ENCODE assay signal across 1 cellular context in the genomic region with DNA sequence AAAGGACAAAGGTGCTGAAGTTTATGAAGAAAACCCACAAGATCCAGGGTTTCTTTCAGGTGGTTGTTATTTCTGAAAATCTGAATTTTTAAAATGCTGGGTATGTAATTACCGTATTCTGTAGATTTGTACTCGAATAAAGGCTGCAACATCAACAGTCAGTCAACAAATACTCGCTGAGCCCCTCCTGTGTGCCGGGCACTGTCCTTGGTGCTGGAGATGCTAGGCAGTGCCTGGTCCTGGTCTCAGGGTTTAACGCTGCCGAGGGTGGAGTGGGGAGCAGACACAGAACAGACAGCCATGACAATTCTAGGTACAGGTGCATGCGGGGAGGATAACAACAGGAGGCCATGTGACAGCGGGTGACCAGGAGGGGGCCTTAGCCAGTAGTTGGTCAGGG.
TF ChIP-seq lines count a peak whose summit lies in the region.

No MANE protein-coding gene starts in this region.

TF ChIP-seq in HepG2, 621 proteins besides CTCF, POLR2A, EP300 and RAD21 (continued from another document):
- TF ChIP-seq, protein P1, sequence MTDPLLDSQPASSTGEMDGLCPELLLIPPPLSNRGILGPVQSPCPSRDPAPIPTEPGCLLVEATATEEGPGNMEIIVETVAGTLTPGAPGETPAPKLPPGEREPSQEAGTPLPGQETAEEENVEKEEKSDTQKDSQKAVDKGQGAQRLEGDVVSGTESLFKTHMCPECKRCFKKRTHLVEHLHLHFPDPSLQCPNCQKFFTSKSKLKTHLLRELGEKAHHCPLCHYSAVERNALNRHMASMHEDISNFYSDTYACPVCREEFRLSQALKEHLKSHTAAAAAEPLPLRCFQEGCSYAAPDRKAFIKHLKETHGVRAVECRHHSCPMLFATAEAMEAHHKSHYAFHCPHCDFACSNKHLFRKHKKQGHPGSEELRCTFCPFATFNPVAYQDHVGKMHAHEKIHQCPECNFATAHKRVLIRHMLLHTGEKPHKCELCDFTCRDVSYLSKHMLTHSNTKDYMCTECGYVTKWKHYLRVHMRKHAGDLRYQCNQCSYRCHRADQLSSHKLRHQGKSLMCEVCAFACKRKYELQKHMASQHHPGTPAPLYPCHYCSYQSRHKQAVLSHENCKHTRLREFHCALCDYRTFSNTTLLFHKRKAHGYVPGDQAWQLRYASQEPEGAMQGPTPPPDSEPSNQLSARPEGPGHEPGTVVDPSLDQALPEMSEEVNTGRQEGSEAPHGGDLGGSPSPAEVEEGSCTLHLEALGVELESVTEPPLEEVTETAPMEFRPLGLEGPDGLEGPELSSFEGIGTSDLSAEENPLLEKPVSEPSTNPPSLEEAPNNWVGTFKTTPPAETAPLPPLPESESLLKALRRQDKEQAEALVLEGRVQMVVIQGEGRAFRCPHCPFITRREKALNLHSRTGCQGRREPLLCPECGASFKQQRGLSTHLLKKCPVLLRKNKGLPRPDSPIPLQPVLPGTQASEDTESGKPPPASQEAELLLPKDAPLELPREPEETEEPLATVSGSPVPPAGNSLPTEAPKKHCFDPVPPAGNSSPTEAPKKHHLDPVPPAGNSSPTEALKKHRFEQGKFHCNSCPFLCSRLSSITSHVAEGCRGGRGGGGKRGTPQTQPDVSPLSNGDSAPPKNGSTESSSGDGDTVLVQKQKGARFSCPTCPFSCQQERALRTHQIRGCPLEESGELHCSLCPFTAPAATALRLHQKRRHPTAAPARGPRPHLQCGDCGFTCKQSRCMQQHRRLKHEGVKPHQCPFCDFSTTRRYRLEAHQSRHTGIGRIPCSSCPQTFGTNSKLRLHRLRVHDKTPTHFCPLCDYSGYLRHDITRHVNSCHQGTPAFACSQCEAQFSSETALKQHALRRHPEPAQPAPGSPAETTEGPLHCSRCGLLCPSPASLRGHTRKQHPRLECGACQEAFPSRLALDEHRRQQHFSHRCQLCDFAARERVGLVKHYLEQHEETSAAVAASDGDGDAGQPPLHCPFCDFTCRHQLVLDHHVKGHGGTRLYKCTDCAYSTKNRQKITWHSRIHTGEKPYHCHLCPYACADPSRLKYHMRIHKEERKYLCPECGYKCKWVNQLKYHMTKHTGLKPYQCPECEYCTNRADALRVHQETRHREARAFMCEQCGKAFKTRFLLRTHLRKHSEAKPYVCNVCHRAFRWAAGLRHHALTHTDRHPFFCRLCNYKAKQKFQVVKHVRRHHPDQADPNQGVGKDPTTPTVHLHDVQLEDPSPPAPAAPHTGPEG (CRISPR knock-in tag; IDR thresholded peaks at IDR 0.05): no peak
- TF ChIP-seq NFE2L2 (IDR thresholded peaks at IDR 0.05; ENCODE audit: low read length): no peak
- TF ChIP-seq RARA (CRISPR knock-in tag; IDR thresholded peaks at IDR 0.05): 0 out of 2 replicates have a peak, but pooled peaks have one; percentile 8
- peak; percentile 46; the same call in 1 of the 2 replicates for TF ChIP-seq ZNF331 (CRISPR knock-in tag; IDR thresholded peaks at IDR 0.05)
- TF ChIP-seq ZNF780A (CRISPR knock-in tag; IDR thresholded peaks at IDR 0.05): 0 out of 2 replicates have a peak, but pooled peaks have one; percentile 33
- TF ChIP-seq SALL1 (CRISPR knock-in tag; IDR thresholded peaks at IDR 0.05): 0 out of 2 replicates have a peak, but pooled peaks have one; percentile 52
- TF ChIP-seq MBD4 (IDR thresholded peaks at IDR 0.05; ENCODE audit: borderline replicate concordance, low read length): no peak
- TF ChIP-seq FOSL2 (CRISPR knock-in tag; IDR thresholded peaks at IDR 0.05): 0 out of 2 replicates have a peak, but pooled peaks have one; percentile 20
- no peak for TF ChIP-seq NFIB (CRISPR knock-in tag; IDR thresholded peaks at IDR 0.05; ENCODE audit: borderline replicate concordance)
- no peak for TF ChIP-seq TBX2 (CRISPR knock-in tag; IDR thresholded peaks at IDR 0.05; ENCODE audit: borderline replicate concordance)
- TF ChIP-seq, protein P2, sequence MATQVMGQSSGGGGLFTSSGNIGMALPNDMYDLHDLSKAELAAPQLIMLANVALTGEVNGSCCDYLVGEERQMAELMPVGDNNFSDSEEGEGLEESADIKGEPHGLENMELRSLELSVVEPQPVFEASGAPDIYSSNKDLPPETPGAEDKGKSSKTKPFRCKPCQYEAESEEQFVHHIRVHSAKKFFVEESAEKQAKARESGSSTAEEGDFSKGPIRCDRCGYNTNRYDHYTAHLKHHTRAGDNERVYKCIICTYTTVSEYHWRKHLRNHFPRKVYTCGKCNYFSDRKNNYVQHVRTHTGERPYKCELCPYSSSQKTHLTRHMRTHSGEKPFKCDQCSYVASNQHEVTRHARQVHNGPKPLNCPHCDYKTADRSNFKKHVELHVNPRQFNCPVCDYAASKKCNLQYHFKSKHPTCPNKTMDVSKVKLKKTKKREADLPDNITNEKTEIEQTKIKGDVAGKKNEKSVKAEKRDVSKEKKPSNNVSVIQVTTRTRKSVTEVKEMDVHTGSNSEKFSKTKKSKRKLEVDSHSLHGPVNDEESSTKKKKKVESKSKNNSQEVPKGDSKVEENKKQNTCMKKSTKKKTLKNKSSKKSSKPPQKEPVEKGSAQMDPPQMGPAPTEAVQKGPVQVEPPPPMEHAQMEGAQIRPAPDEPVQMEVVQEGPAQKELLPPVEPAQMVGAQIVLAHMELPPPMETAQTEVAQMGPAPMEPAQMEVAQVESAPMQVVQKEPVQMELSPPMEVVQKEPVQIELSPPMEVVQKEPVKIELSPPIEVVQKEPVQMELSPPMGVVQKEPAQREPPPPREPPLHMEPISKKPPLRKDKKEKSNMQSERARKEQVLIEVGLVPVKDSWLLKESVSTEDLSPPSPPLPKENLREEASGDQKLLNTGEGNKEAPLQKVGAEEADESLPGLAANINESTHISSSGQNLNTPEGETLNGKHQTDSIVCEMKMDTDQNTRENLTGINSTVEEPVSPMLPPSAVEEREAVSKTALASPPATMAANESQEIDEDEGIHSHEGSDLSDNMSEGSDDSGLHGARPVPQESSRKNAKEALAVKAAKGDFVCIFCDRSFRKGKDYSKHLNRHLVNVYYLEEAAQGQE (IDR thresholded peaks at IDR 0.05; ENCODE audit: borderline replicate concordance in 1 of 2, low read depth in 1 of 2, low read length in 2 of 2): peak; percentile 88 to 98
- no peak for TF ChIP-seq SMARCE1 (IDR thresholded peaks at IDR 0.05; ENCODE audit: borderline replicate concordance)
- TF ChIP-seq SIX4 (CRISPR knock-in tag; IDR thresholded peaks at IDR 0.05): peak; percentile 61; the same call in 1 of the 2 replicates
- TF ChIP-seq, protein P3, sequence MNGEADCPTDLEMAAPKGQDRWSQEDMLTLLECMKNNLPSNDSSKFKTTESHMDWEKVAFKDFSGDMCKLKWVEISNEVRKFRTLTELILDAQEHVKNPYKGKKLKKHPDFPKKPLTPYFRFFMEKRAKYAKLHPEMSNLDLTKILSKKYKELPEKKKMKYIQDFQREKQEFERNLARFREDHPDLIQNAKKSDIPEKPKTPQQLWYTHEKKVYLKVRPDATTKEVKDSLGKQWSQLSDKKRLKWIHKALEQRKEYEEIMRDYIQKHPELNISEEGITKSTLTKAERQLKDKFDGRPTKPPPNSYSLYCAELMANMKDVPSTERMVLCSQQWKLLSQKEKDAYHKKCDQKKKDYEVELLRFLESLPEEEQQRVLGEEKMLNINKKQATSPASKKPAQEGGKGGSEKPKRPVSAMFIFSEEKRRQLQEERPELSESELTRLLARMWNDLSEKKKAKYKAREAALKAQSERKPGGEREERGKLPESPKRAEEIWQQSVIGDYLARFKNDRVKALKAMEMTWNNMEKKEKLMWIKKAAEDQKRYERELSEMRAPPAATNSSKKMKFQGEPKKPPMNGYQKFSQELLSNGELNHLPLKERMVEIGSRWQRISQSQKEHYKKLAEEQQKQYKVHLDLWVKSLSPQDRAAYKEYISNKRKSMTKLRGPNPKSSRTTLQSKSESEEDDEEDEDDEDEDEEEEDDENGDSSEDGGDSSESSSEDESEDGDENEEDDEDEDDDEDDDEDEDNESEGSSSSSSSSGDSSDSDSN (CRISPR knock-in tag; IDR thresholded peaks at IDR 0.05): no peak
- TF ChIP-seq KLF11 (CRISPR knock-in tag; IDR thresholded peaks at IDR 0.05): peak; percentile 44; the same call in 1 of the 2 replicates
- TF ChIP-seq, protein P4, sequence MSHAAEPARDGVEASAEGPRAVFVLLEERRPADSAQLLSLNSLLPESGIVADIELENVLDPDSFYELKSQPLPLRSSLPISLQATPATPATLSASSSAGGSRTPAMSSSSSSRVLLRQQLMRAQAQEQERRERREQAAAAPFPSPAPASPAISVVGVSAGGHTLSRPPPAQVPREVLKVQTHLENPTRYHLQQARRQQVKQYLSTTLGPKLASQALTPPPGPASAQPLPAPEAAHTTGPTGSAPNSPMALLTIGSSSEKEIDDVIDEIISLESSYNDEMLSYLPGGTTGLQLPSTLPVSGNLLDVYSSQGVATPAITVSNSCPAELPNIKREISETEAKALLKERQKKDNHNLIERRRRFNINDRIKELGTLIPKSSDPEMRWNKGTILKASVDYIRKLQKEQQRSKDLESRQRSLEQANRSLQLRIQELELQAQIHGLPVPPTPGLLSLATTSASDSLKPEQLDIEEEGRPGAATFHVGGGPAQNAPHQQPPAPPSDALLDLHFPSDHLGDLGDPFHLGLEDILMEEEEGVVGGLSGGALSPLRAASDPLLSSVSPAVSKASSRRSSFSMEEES (CRISPR knock-in tag; IDR thresholded peaks at IDR 0.05): peak; percentile 28; the same call in 1 of the 2 replicates
- TF ChIP-seq ZNF124 (CRISPR knock-in tag; IDR thresholded peaks at IDR 0.05): no peak
- TF ChIP-seq ZNF841 (CRISPR knock-in tag; IDR thresholded peaks at IDR 0.05; ENCODE audit: borderline replicate concordance): no peak
- 0 out of 2 replicates have a peak, but pooled peaks have one; percentile 47 for TF ChIP-seq ZNF230 (CRISPR knock-in tag; IDR thresholded peaks at IDR 0.05)
- no peak for TF ChIP-seq ZNF546 (CRISPR knock-in tag; conservative IDR thresholded peaks at IDR 0.05)
- TF ChIP-seq, protein P5, sequence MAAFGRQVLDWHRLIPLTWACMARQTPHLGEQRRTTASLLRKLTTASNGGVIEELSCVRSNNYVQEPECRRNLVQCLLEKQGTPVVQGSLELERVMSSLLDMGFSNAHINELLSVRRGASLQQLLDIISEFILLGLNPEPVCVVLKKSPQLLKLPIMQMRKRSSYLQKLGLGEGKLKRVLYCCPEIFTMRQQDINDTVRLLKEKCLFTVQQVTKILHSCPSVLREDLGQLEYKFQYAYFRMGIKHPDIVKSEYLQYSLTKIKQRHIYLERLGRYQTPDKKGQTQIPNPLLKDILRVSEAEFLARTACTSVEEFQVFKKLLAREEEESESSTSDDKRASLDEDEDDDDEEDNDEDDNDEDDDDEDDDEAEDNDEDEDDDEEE (CRISPR knock-in tag; IDR thresholded peaks at IDR 0.05): no peak
- no peak for TF ChIP-seq RNF2 (conservative IDR thresholded peaks at IDR 0.05; ENCODE audit: low read depth)
- TF ChIP-seq ZNF263 (CRISPR knock-in tag; IDR thresholded peaks at IDR 0.05): no peak
- TF ChIP-seq SOX13 (IDR thresholded peaks at IDR 0.05): no peak
- TF ChIP-seq SOX13 (CRISPR knock-in tag; conservative IDR thresholded peaks at IDR 0.05 in 1 of 2, IDR thresholded peaks at IDR 0.05 in 1 of 2): 0 out of 4 replicates have a peak, but pooled peaks of 1 of the 2 experiments have one; percentile 23
- peak; percentile 41; the same call in 1 of the 2 replicates for TF ChIP-seq RXRB (CRISPR knock-in tag; IDR thresholded peaks at IDR 0.05; ENCODE audit: borderline replicate concordance)
- TF ChIP-seq, protein P6, sequence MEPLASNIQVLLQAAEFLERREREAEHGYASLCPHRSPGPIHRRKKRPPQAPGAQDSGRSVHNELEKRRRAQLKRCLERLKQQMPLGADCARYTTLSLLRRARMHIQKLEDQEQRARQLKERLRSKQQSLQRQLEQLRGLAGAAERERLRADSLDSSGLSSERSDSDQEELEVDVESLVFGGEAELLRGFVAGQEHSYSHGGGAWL (CRISPR knock-in tag; IDR thresholded peaks at IDR 0.05): peak; percentile 56; the same call in 1 of the 2 replicates
- TF ChIP-seq EHMT2 (IDR thresholded peaks at IDR 0.05; ENCODE audit: borderline replicate concordance, low read depth, low read length): peak; percentile 65
- no peak for TF ChIP-seq TEAD3 (CRISPR knock-in tag; optimal IDR thresholded peaks at IDR 0.05; ENCODE audit: borderline replicate concordance)
- peak; percentile 68; the same call in 1 of the 2 replicates for TF ChIP-seq ZNF3 (CRISPR knock-in tag; IDR thresholded peaks at IDR 0.05)
- TF ChIP-seq SMAD3 (CRISPR knock-in tag; IDR thresholded peaks at IDR 0.05): 0 out of 2 replicates have a peak, but pooled peaks have one; percentile 35
- 0 out of 2 replicates have a peak, but pooled peaks have one; percentile 25 for TF ChIP-seq NRL (CRISPR knock-in tag; IDR thresholded peaks at IDR 0.05; ENCODE audit: borderline replicate concordance)
- TF ChIP-seq KDM2A (CRISPR knock-in tag; IDR thresholded peaks at IDR 0.05; ENCODE audit: borderline replicate concordance, low read depth): 0 out of 2 replicates have a peak, but pooled peaks have one; percentile 31
- peak; percentile 58; the same call in 1 of the 2 replicates for TF ChIP-seq ZNF12 (CRISPR knock-in tag; IDR thresholded peaks at IDR 0.05)
- TF ChIP-seq, protein P7, sequence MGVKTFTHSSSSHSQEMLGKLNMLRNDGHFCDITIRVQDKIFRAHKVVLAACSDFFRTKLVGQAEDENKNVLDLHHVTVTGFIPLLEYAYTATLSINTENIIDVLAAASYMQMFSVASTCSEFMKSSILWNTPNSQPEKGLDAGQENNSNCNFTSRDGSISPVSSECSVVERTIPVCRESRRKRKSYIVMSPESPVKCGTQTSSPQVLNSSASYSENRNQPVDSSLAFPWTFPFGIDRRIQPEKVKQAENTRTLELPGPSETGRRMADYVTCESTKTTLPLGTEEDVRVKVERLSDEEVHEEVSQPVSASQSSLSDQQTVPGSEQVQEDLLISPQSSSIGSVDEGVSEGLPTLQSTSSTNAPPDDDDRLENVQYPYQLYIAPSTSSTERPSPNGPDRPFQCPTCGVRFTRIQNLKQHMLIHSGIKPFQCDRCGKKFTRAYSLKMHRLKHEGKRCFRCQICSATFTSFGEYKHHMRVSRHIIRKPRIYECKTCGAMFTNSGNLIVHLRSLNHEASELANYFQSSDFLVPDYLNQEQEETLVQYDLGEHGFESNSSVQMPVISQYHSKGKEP (CRISPR knock-in tag; IDR thresholded peaks at IDR 0.05): peak; percentile 64; the same call in 1 of the 2 replicates
